20 cellular contexts compared by ENCODE assay signal in genomic region chr14:101128478-101129450, GRCh38.
A peak's percentile ranks its signal among the peaks of the same experiment; 100 is the strongest.
DNase-seq lines count a peak whose midpoint lies in the region; ATAC-seq and TF ChIP-seq lines count a peak whose summit lies in the region.
"Had no signal": no experiment of that assay in that cellular context is flagged by ENCODE, and none has a peak within 500 bp of the region (broad histone marks: within the 10 kb centered on the region; RNA-seq: fewer than 3 reads in every experiment).

No MANE protein-coding gene starts in this region.

- H4K20me1 ChIP-seq in neural progenitor cell (ENCODE audit: low read depth), result no peaks in the 10 kb centered on the region

- H3K27me3 ChIP-seq in right atrium auricular region (no peaks in the 10 kb centered on the region), neural progenitor cell (peaks cover 3% of the 10 kb centered on the region)

- H3K79me2 ChIP-seq in neural progenitor cell (ENCODE audit: low read depth), result no peaks in the 10 kb centered on the region

- no peak overlapping the region for H3K27ac Mint-ChIP-seq in neural progenitor cell
- H3K27ac Mint-ChIP-seq: memory B cell, natural killer cell, T-cell had no signal

- DNase-seq in Right ventricle myocardium inferior (ENCODE audit: missing footprints), result peak; percentile 33
- no peak for DNase-seq in right atrium auricular region (ENCODE audit: low spot score)
- peak; percentile 38 for DNase-seq in ecto neural progenitor cell (ENCODE audit: low spot score)
- DNase-seq in neural progenitor cell (ENCODE audit: low spot score), result peak; percentile 3
- DNase-seq in ureter (ENCODE audit: low spot score), result peak; percentile 25
- DNase-seq in kidney glomerular epithelial cell (lab: John Stamatoyannopoulos, UW), result no peak
- no peak for DNase-seq in DMS114 treated with DMSO at 0.1 percent for 48 hours (lab: John Stamatoyannopoulos, UW; ENCODE audit: unreplicated experiment)
- DNase-seq: activated CD4-positive, alpha-beta T cell treated with anti-CD3 and anti-CD28 coated beads, Interleukin-2, amount 50 U/mL, for 4 hours; CD8-positive, alpha-beta memory T cell; esophagus squamous epithelium; KBM-7; natural killer cell; NCI-H2029 treated with DMSO at 0.1 percent for 48 hours; stimulated activated naive CD4-positive, alpha-beta T cell; upper lobe of right lung; WERI-Rb-1 had no signal

- H2AFZ ChIP-seq in neural progenitor cell (replicated peaks), result no peak overlapping the region

- H3K9me3 Mint-ChIP-seq in neural progenitor cell, result peaks cover 2% of the 10 kb centered on the region
- H3K9me3 Mint-ChIP-seq: natural killer cell had no signal

- H3K4me3 Mint-ChIP-seq in neural progenitor cell, result no peak overlapping the region
- H3K4me3 Mint-ChIP-seq: CD8-positive, alpha-beta memory T cell; memory B cell; natural killer cell; T-cell had no signal

- no peaks in the 10 kb centered on the region for H3K9me3 ChIP-seq in right atrium auricular region
- no peaks in the 10 kb centered on the region for H3K9me3 ChIP-seq in neural progenitor cell (ENCODE audit: low read depth)
- H3K9me3 ChIP-seq: adrenal gland, esophagus squamous epithelium, upper lobe of right lung had no signal

- no peak for ATAC-seq in Right ventricle myocardium inferior
- no peak for ATAC-seq in GM18858 (IDR thresholded peaks at IDR 0.05; ENCODE audit: unreplicated experiment)
- ATAC-seq: natural killer cell, T-cell, upper lobe of right lung had no signal

- H3K36me3 ChIP-seq in right atrium auricular region (no peaks in the 10 kb centered on the region), neural progenitor cell (no peaks in the 10 kb centered on the region)
- H3K36me3 ChIP-seq: adrenal gland, esophagus squamous epithelium, upper lobe of right lung, WERI-Rb-1 had no signal

- H3K4me2 ChIP-seq in neural progenitor cell, result no peak overlapping the region

- peaks cover 12% of the 10 kb centered on the region for H3K4me1 Mint-ChIP-seq in neural progenitor cell
- H3K4me1 Mint-ChIP-seq: CD8-positive, alpha-beta memory T cell; T-cell had no signal

- intact Hi-C loops in Right ventricle myocardium inferior (cut with DNase I), result no loop called here

- peaks cover 8% of the 10 kb centered on the region for H3K27me3 Mint-ChIP-seq in neural progenitor cell (ENCODE audit: insufficient read depth, low read depth)

- no peaks in the 10 kb centered on the region for H3K36me3 Mint-ChIP-seq in neural progenitor cell
- H3K36me3 Mint-ChIP-seq: CD8-positive, alpha-beta memory T cell; memory B cell; natural killer cell; T-cell had no signal

- H3K27ac ChIP-seq in right atrium auricular region (no peak overlapping the region), neural progenitor cell (no peak overlapping the region)
- H3K27ac ChIP-seq: adrenal gland, esophagus squamous epithelium, upper lobe of right lung, WERI-Rb-1 had no signal

- no peaks in the 10 kb centered on the region for H3F3A ChIP-seq in neural progenitor cell (ENCODE audit: low read depth)

- H3K9ac ChIP-seq in neural progenitor cell, result no peak overlapping the region

- TF ChIP-seq CTCF in right atrium auricular region (IDR thresholded peaks at IDR 0.05), result no peak
- no peak for TF ChIP-seq CTCF in neural progenitor cell (IDR thresholded peaks at IDR 0.05)

- H3K4me3 ChIP-seq in right atrium auricular region (no peak overlapping the region), neural progenitor cell (no peak overlapping the region)
- H3K4me3 ChIP-seq: adrenal gland, esophagus squamous epithelium, upper lobe of right lung had no signal

- H3K4me1 ChIP-seq in right atrium auricular region, result no peaks in the 10 kb centered on the region
- H3K4me1 ChIP-seq in neural progenitor cell, result no peaks in the 10 kb centered on the region
- H3K4me1 ChIP-seq: adrenal gland, esophagus squamous epithelium, upper lobe of right lung had no signal

Comparison
In these comparisons a context has a peak if more than half of its experiments do, and no peak if none do; other contexts are left out.
1. DNase-seq: peak in Right ventricle myocardium inferior (single experiment), ecto neural progenitor cell (single experiment), neural progenitor cell (single experiment) and ureter (single experiment); none in right atrium auricular region (single experiment), kidney glomerular epithelial cell (single experiment) and DMS114 treated with DMSO at 0.1 percent for 48 hours (single experiment).